In genomic region chr20:33992145-33992922, GRCh38 we compare ENCODE assay signal across 8 cellular contexts. TPM values are rescaled to one million over a fixed set of nuclear protein-coding genes. Genes with fewer than 3 reads are reported as not detected.
A peak's percentile ranks its signal among the peaks of the same experiment; 100 is the strongest.
DNase-seq lines count a peak whose midpoint lies in the region; ATAC-seq, FAIRE-seq and TF ChIP-seq lines count a peak whose summit lies in the region.

No MANE protein-coding gene starts in this region.

- peaks cover 54% of the 10 kb centered on the region for H3K79me2 ChIP-seq in KMS-11 (ENCODE audit: insufficient read depth, low read depth)

- H3K9me3 ChIP-seq in mesodermal cell (ENCODE audit: control insufficient read depth, low read length): no peaks in the 10 kb centered on the region

- H3K9ac ChIP-seq in KMS-11: peak overlapping the region; percentile 65

- H3K27ac ChIP-seq in C4-2B (peak overlapping the region; percentile 87), KMS-11 (peak overlapping the region; percentile 48), mesodermal cell (ENCODE audit: low read depth, low read length, severe bottlenecking) (peak overlapping the region; percentile 82)

- H3K4me1 ChIP-seq in KMS-11 (ENCODE audit: low read depth, poor library complexity, severe bottlenecking) (peaks cover 40% of the 10 kb centered on the region), mesodermal cell (ENCODE audit: control insufficient read depth, insufficient read depth, low read length, poor library complexity, severe bottlenecking) (peaks cover 9% of the 10 kb centered on the region)

- H3K27me3 ChIP-seq in KMS-11 (ENCODE audit: insufficient read depth, low read depth) (no peaks in the 10 kb centered on the region), bronchial epithelial cell (ENCODE audit: control insufficient read depth, insufficient read depth, low read length) (no peaks in the 10 kb centered on the region)

- no peak for ATAC-seq in HG03457 (IDR thresholded peaks at IDR 0.05; ENCODE audit: unreplicated experiment)

- 40 to 43% methylated on average over 15 to 17 of the region's 20 CpGs for WGBS in mesodermal cell (ENCODE audit: insufficient coverage in 2 of 2), 2 experiments

- H3K4me3 ChIP-seq in KMS-11 (IDR thresholded peaks at IDR 0.05; ENCODE audit: insufficient read depth, low read depth, low read length) (no peak overlapping the region), bronchial epithelial cell (ENCODE audit: low read depth, low read length) (peak overlapping the region; percentile 75), mesodermal cell (ENCODE audit: extremely low read depth, insufficient read depth, low read length, poor library complexity, severe bottlenecking) (peak overlapping the region; percentile 98)

- no peak for FAIRE-seq in bronchial epithelial cell (lab: Jason Lieb, UNC)

- H4K20me1 ChIP-seq in KMS-11 (ENCODE audit: insufficient read depth): peaks cover 29% of the 10 kb centered on the region

- H3K4me2 ChIP-seq in KMS-11: peak overlapping the region; percentile 62

- H3K36me3 ChIP-seq in KMS-11 (ENCODE audit: insufficient read depth) (0 out of 2 replicates have a peak, but pooled peaks cover 3% of the 10 kb centered on the region), bronchial epithelial cell (ENCODE audit: control insufficient read depth, insufficient read depth, low read length) (no peaks in the 10 kb centered on the region), mesodermal cell (ENCODE audit: control insufficient read depth, insufficient read depth, low read length) (peaks cover 8% of the 10 kb centered on the region)

- TF ChIP-seq CTCF in C4-2B (conservative IDR thresholded peaks at IDR 0.05): no peak
- no peak for TF ChIP-seq CTCF in KMS-11 (conservative IDR thresholded peaks at IDR 0.05; ENCODE audit: low read depth, low read length)
- TF ChIP-seq CTCF in bronchial epithelial cell (IDR thresholded peaks at IDR 0.05; ENCODE audit: insufficient read depth, low read length, severe bottlenecking): no peak

- peak overlapping the region; percentile 57 for H2AFZ ChIP-seq in KMS-11 (ENCODE audit: low read depth)

- DNase-seq in bronchial epithelial cell (ENCODE audit: low read depth): peak; percentile 71
- DNase-seq in activated CD4-positive, CD25-positive, alpha-beta regulatory T cell treated with anti-CD3 and anti-CD28 coated beads, Interleukin-2, amount 50 U/mL, for 72 hours: no peak
- no peak for DNase-seq in GOT3 (lab: John Stamatoyannopoulos, UW)
- DNase-seq in HT-29 (ENCODE audit: low spot score): no peak

RNA-seq across cellular contexts. Expression of gene RALY, which starts 1.4 kb away (rescaled TPM):
- total RNA-seq in bronchial epithelial cell: 75.0 and 96.4 TPM in 2 replicates
- 221 TPM for polyA plus RNA-seq in mesodermal cell (2013, experiment 1 of 2)
- 199 TPM for polyA plus RNA-seq in mesodermal cell (2013, experiment 2 of 2)
- total RNA-seq in HT-29 (2014; rRNA removed; shearing (Covaris generic)): 290 and 301 TPM in 2 replicates
